In the genomic region with DNA sequence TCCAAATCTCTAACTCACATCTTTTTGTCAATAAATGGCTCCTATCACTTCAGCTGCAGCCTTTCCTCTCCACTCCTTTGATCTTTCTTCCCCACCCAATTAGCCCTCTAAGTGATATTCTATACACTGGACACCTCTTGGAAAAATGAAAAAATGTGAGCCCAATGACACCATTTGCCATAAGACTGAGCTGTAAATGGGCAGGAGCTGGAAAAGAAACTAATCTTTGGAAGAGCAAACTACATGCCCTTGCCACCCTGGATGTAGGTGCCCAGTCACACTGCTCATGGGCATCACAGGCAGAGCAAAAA, we compare ENCODE assay signal across 12 cellular contexts.
DNase-seq lines count a peak whose midpoint lies in the region; ATAC-seq and TF ChIP-seq lines count a peak whose summit lies in the region.
"Had no signal": no experiment of that assay in that cellular context is flagged by ENCODE, and none has a peak within 500 bp of the region (broad histone marks: within the 10 kb centered on the region; RNA-seq: fewer than 3 reads in every experiment).

No MANE protein-coding gene starts in this region.

- no peaks in the 10 kb centered on the region for H3K27me3 ChIP-seq in left lung
- H3K27me3 ChIP-seq: SJSA1 had no signal

- H3K9me3 Mint-ChIP-seq in activated CD4-positive, alpha-beta T cell treated with anti-CD3 and anti-CD28 coated beads for 36 hours (ENCODE audit: low read depth): no peaks in the 10 kb centered on the region
- H3K9me3 Mint-ChIP-seq in activated naive CD8-positive, alpha-beta T cell (ENCODE audit: low read depth): no peaks in the 10 kb centered on the region
- peaks cover 1% of the 10 kb centered on the region for H3K9me3 Mint-ChIP-seq in stimulated activated memory B cell treated with anti-CD40 and anti-IgM and Interleukin-4, amounts not matched to agents 10 μg/mL and 1 μg/mL and 100 μg/mL, for 72 hours

- no peak for ATAC-seq in activated CD4-positive, alpha-beta T cell treated with anti-CD3 and anti-CD28 coated beads for 36 hours
- ATAC-seq in left lung: no peak
- ATAC-seq in stimulated activated memory B cell treated with anti-CD40 and anti-IgM and Interleukin-4, amounts not matched to agents 10 μg/mL and 1 μg/mL and 100 μg/mL, for 72 hours: no peak

- H3K4me1 ChIP-seq in left lung: peaks cover 0 to 10% of the 10 kb centered on the region in 2 donors

- H3K9me3 ChIP-seq in left lung: no peaks in the 10 kb centered on the region
- H3K9me3 ChIP-seq: SJSA1 had no signal

- peaks cover 35% of the 10 kb centered on the region for H3K4me1 Mint-ChIP-seq in activated CD4-positive, alpha-beta T cell treated with anti-CD3 and anti-CD28 coated beads for 36 hours
- peaks cover 34% of the 10 kb centered on the region for H3K4me1 Mint-ChIP-seq in activated naive CD8-positive, alpha-beta T cell (ENCODE audit: low read depth)
- peaks cover 19% of the 10 kb centered on the region for H3K4me1 Mint-ChIP-seq in stimulated activated memory B cell treated with anti-CD40 and anti-IgM and Interleukin-4, amounts not matched to agents 10 μg/mL and 1 μg/mL and 100 μg/mL, for 72 hours

- POLR2A ChIA-PET in activated CD4-positive, alpha-beta T cell treated with anti-CD3 and anti-CD28 coated beads for 36 hours (lab: Charles Lee): interaction anchor here (1.0 to 1.4 kb wide), 2 partner anchors 17 to 28 kb away, joined by 3 to 5 read pairs; no protein-coding TSS in a partner anchor

- no peaks in the 10 kb centered on the region for H3K27me3 Mint-ChIP-seq in activated CD4-positive, alpha-beta T cell treated with anti-CD3 and anti-CD28 coated beads for 36 hours
- H3K27me3 Mint-ChIP-seq in activated naive CD8-positive, alpha-beta T cell: no peaks in the 10 kb centered on the region
- H3K27me3 Mint-ChIP-seq in stimulated activated memory B cell treated with anti-CD40 and anti-IgM and Interleukin-4, amounts not matched to agents 10 μg/mL and 1 μg/mL and 100 μg/mL, for 72 hours: no peaks in the 10 kb centered on the region

- peak overlapping the region; percentile 57 for H3K27ac Mint-ChIP-seq in activated CD4-positive, alpha-beta T cell treated with anti-CD3 and anti-CD28 coated beads for 36 hours
- H3K27ac Mint-ChIP-seq in activated naive CD8-positive, alpha-beta T cell: peak overlapping the region; percentile 46
- peak overlapping the region; percentile 8 for H3K27ac Mint-ChIP-seq in stimulated activated memory B cell treated with anti-CD40 and anti-IgM and Interleukin-4, amounts not matched to agents 10 μg/mL and 1 μg/mL and 100 μg/mL, for 72 hours

- DNase-seq in activated CD4-positive, alpha-beta T cell treated with anti-CD3 and anti-CD28 coated beads for 36 hours: no peak
- no peak for DNase-seq in activated CD4-positive, alpha-beta T cell treated with anti-CD3 and anti-CD28 coated beads, Interleukin-2, amount 50 U/mL, for 4 hours
- DNase-seq in left lung: no peak
- no peak for DNase-seq in GM19238 (ENCODE audit: insufficient read length, low spot score)
- DNase-seq in D341Med (ENCODE audit: low spot score): no peak
- no peak for DNase-seq in SW480 (ENCODE audit: low spot score)
- DNase-seq: H7, NCI-H1436 treated with DMSO at 0.1 percent for 48 hours, NCI-H774 had no signal

- no peak overlapping the region for H3K4me3 ChIP-seq in left lung
- H3K4me3 ChIP-seq: SJSA1 had no signal

- H3K36me3 Mint-ChIP-seq in activated CD4-positive, alpha-beta T cell treated with anti-CD3 and anti-CD28 coated beads for 36 hours (ENCODE audit: low read depth): peaks cover 14% of the 10 kb centered on the region
- H3K36me3 Mint-ChIP-seq in activated naive CD8-positive, alpha-beta T cell: peaks cover 7% of the 10 kb centered on the region
- peaks cover 35% of the 10 kb centered on the region for H3K36me3 Mint-ChIP-seq in stimulated activated memory B cell treated with anti-CD40 and anti-IgM and Interleukin-4, amounts not matched to agents 10 μg/mL and 1 μg/mL and 100 μg/mL, for 72 hours

- H3K4me3 Mint-ChIP-seq in activated CD4-positive, alpha-beta T cell treated with anti-CD3 and anti-CD28 coated beads for 36 hours: no peak overlapping the region
- peak overlapping the region; percentile 14 for H3K4me3 Mint-ChIP-seq in activated naive CD8-positive, alpha-beta T cell
- H3K4me3 Mint-ChIP-seq in stimulated activated memory B cell treated with anti-CD40 and anti-IgM and Interleukin-4, amounts not matched to agents 10 μg/mL and 1 μg/mL and 100 μg/mL, for 72 hours: no peak overlapping the region

- no peak for TF ChIP-seq CTCF in left lung (IDR thresholded peaks at IDR 0.05)

- intact Hi-C loops in activated CD4-positive, alpha-beta T cell treated with anti-CD3 and anti-CD28 coated beads for 36 hours (cut with DNase I, micrococcal nuclease): loop anchor here in 1 of 2 experiments (2.0 kb wide), 1 partner anchor 31 kb away; no protein-coding TSS in a partner anchor
- intact Hi-C loops in left lung (cut with DNase I): no loop called here

- CTCF ChIA-PET in activated CD4-positive, alpha-beta T cell treated with anti-CD3 and anti-CD28 coated beads for 36 hours (lab: Charles Lee): interaction anchor here (0.7 to 3.8 kb wide), 10 partner anchors 9 to 165 kb away, joined by 3 to 23 read pairs (median 4); no protein-coding TSS in a partner anchor

- H3K36me3 ChIP-seq in left lung: peaks cover 0 to 11% of the 10 kb centered on the region in 2 donors

- H3K27ac ChIP-seq in left lung: peak overlapping the region; percentile 26 to 38
- H3K27ac ChIP-seq: SJSA1 had no signal
